Comparison of ENCODE assay signal across 7 cellular contexts in genomic region chr20:60359010-60359409, GRCh38.
"Had no signal": no experiment of that assay in that cellular context is flagged by ENCODE, and none has a peak within 500 bp of the region (broad histone marks: within the 10 kb centered on the region; RNA-seq: fewer than 3 reads in every experiment).

No MANE protein-coding gene starts in this region.

- H3K4me3 ChIP-seq: GM23248 had no signal

- H3K4me1 Mint-ChIP-seq: IgD-negative memory B cell had no signal

- H3K4me3 Mint-ChIP-seq: IgD-negative memory B cell had no signal

- H3K36me3 Mint-ChIP-seq: IgD-negative memory B cell had no signal

- FAIRE-seq: HepG2 had no signal

- DNase-seq: GM23248, GOT3, H7, HCEC 1CT, KBM-7 had no signal

- ATAC-seq: HepG2 had no signal

- H3K27ac ChIP-seq: GM23248 had no signal

- H3K27ac Mint-ChIP-seq: IgD-negative memory B cell had no signal
